ENCODE assay signal across 19 cellular contexts in genomic region chr6:24844903-24845302, GRCh38. TPM values are rescaled to one million over a fixed set of nuclear protein-coding genes. Genes with fewer than 3 reads are reported as not detected.
DNase-seq lines count a peak whose midpoint lies in the region; ATAC-seq and TF ChIP-seq lines count a peak whose summit lies in the region.
"Had no signal": no experiment of that assay in that cellular context is flagged by ENCODE, and none has a peak within 500 bp of the region (broad histone marks: within the 10 kb centered on the region; RNA-seq: fewer than 3 reads in every experiment).

No MANE protein-coding gene starts in this region.

- peaks cover 99% of the 10 kb centered on the region for H3K36me3 ChIP-seq in CD4-positive, alpha-beta memory T cell (ENCODE audit: insufficient read depth, low read length)
- peaks cover 0 to 97% of the 10 kb centered on the region in 2 donors for H3K36me3 ChIP-seq in left lung
- peaks cover 85% of the 10 kb centered on the region for H3K36me3 ChIP-seq in OCI-LY7 (ENCODE audit: insufficient read depth, low read length)

- H2AFZ ChIP-seq in OCI-LY7 (ENCODE audit: low read length) = no peak overlapping the region
- H2AFZ ChIP-seq: GM23338 had no signal

- no peaks in the 10 kb centered on the region for H3K79me2 ChIP-seq in OCI-LY7 (ENCODE audit: insufficient read depth, low read depth, low read length)

- H3K4me2 ChIP-seq in OCI-LY7 (ENCODE audit: low read length) = no peak overlapping the region
- H3K4me2 ChIP-seq: GM23338 had no signal

- TF ChIP-seq CTCF in GM13976 (IDR thresholded peaks at IDR 0.05; ENCODE audit: borderline replicate concordance, control extremely low read depth, extremely low read depth, insufficient read depth, missing control alignments) (no peak), left lung (IDR thresholded peaks at IDR 0.05) (no peak), OCI-LY7 (conservative IDR thresholded peaks at IDR 0.05; ENCODE audit: low read length) (no peak)

- no peaks in the 10 kb centered on the region for H3K9me3 ChIP-seq in CD4-positive, alpha-beta memory T cell (ENCODE audit: control insufficient read depth in 1 of 2, low read length in 2 of 2)
- no peaks in the 10 kb centered on the region for H3K9me3 ChIP-seq in T-helper 17 cell (ENCODE audit: control insufficient read depth, low read length, poor library complexity, severe bottlenecking)
- H3K9me3 ChIP-seq in left lung = no peaks in the 10 kb centered on the region
- H3K9me3 ChIP-seq in OCI-LY7 (ENCODE audit: low read length) = no peaks in the 10 kb centered on the region
- H3K9me3 ChIP-seq: body of pancreas, suprapubic skin had no signal

- H4K20me1 ChIP-seq in OCI-LY7 (ENCODE audit: insufficient read depth, low read length) = no peaks in the 10 kb centered on the region

- H3K4me3 Mint-ChIP-seq in CD4-positive, alpha-beta memory T cell = peak overlapping the region in 1 of 8 donors; percentile 8
- H3K4me3 Mint-ChIP-seq in T-helper 17 cell = no peak overlapping the region
- no peak overlapping the region for H3K4me3 Mint-ChIP-seq in memory B cell
- H3K4me3 Mint-ChIP-seq: GM23338, nephron progenitor cell had no signal

- ATAC-seq in T-helper 17 cell (no peak), memory B cell (ENCODE audit: low read depth) (no peak), left lung (no peak)
- ATAC-seq: body of pancreas, GM23338 had no signal

- H3K9me3 Mint-ChIP-seq in CD4-positive, alpha-beta memory T cell = peaks cover 0 to 6% (median 0%) of the 10 kb centered on the region in 8 donors
- H3K9me3 Mint-ChIP-seq in memory B cell = no peaks in the 10 kb centered on the region
- H3K9me3 Mint-ChIP-seq: GM23338, nephron progenitor cell had no signal

- no peaks in the 10 kb centered on the region for H3K27me3 ChIP-seq in CD4-positive, alpha-beta memory T cell (ENCODE audit: insufficient read depth, low read length)
- no peaks in the 10 kb centered on the region for H3K27me3 ChIP-seq in left lung
- H3K27me3 ChIP-seq: body of pancreas, suprapubic skin had no signal

- peak overlapping the region; percentile 42 to 89 (median 79) for H3K27ac Mint-ChIP-seq in CD4-positive, alpha-beta memory T cell
- peak overlapping the region; percentile 61 for H3K27ac Mint-ChIP-seq in T-helper 17 cell
- H3K27ac Mint-ChIP-seq in memory B cell = peak overlapping the region; percentile 67
- H3K27ac Mint-ChIP-seq: GM23338, nephron progenitor cell had no signal

- H3K9me2 ChIP-seq in OCI-LY7 (ENCODE audit: insufficient read depth, low read length) = no peaks in the 10 kb centered on the region

- in situ Hi-C loops in GM13976 (cut with MboI; ENCODE audit: low sequenced_read_pairs, unreplicated experiment) = no loop called here

- H3K36me3 Mint-ChIP-seq in CD4-positive, alpha-beta memory T cell = peaks cover 89 to 99% of the 10 kb centered on the region in 2 donors
- H3K36me3 Mint-ChIP-seq in T-helper 17 cell (ENCODE audit: low read depth) (peaks cover 12% of the 10 kb centered on the region), memory B cell (peaks cover 62% of the 10 kb centered on the region)

- CTCF ChIA-PET in CD4-positive, alpha-beta memory T cell (lab: Charles Lee; ENCODE audit: partially characterized antibody) = interaction anchor here (0.7 to 3.8 kb wide), 7 partner anchors 10 to 182 kb away, joined by 3 to 15 read pairs (median 6); no protein-coding TSS in a partner anchor
- CTCF ChIA-PET in OCI-LY7 (lab: Charles Lee; ENCODE audit: unreplicated experiment) = no interaction called here

- no peak overlapping the region for H3K27ac ChIP-seq in CD4-positive, alpha-beta memory T cell (ENCODE audit: low read depth, low read length)
- H3K27ac ChIP-seq in left lung (no peak overlapping the region), OCI-LY7 (ENCODE audit: low read depth, low read length, poor library complexity, severe bottlenecking) (no peak overlapping the region)
- H3K27ac ChIP-seq: body of pancreas, coronary artery, suprapubic skin had no signal

- no peak for DNase-seq in CD4-positive, alpha-beta memory T cell
- DNase-seq in GM13976 (ENCODE audit: low spot score) (peak; percentile 32), T-helper 17 cell (no peak), memory B cell (ENCODE audit: low spot score in 2 of 2) (no peak), left lung (no peak), NCI-H2029 treated with DMSO at 0.1 percent for 48 hours (lab: John Stamatoyannopoulos, UW) (no peak), OCI-LY7 (ENCODE audit: low spot score) (no peak)
- DNase-seq: activated gamma-delta T cell treated with Interleukin-2 at 50 U/mL for 16 hours; body of pancreas; KG1; NCI-H2029; NCI-H510A treated with DMSO at 0.1 percent for 48 hours; nephron progenitor cell; stimulated activated CD4-positive, alpha-beta T cell treated with anti-CD3 and anti-CD28 coated beads, Interleukin-2, amount 100 ng/mL, for 48 hours had no signal

- no peak overlapping the region for H3K4me3 ChIP-seq in CD4-positive, alpha-beta memory T cell (ENCODE audit: low read length in 2 of 2)
- H3K4me3 ChIP-seq in left lung = no peak overlapping the region
- no peak overlapping the region for H3K4me3 ChIP-seq in OCI-LY7 (ENCODE audit: low read depth, low read length, poor library complexity, severe bottlenecking)
- H3K4me3 ChIP-seq: body of pancreas, coronary artery, GM23338, suprapubic skin had no signal

- peaks cover 49 to 77% (median 59%) of the 10 kb centered on the region in 4 donors for H3K4me1 Mint-ChIP-seq in CD4-positive, alpha-beta memory T cell
- H3K4me1 Mint-ChIP-seq in T-helper 17 cell (peaks cover 51% of the 10 kb centered on the region), memory B cell (peaks cover 10% of the 10 kb centered on the region)
- H3K4me1 Mint-ChIP-seq: GM23338 had no signal

- peaks cover 60% of the 10 kb centered on the region for H3K4me1 ChIP-seq in CD4-positive, alpha-beta memory T cell (ENCODE audit: insufficient read depth, low read length)
- H3K4me1 ChIP-seq in left lung = no peaks in the 10 kb centered on the region
- H3K4me1 ChIP-seq in OCI-LY7 (ENCODE audit: insufficient read depth, low read length, poor library complexity, severe bottlenecking) = no peaks in the 10 kb centered on the region

- no peaks in the 10 kb centered on the region for H3K27me3 Mint-ChIP-seq in CD4-positive, alpha-beta memory T cell
- H3K27me3 Mint-ChIP-seq in T-helper 17 cell = no peaks in the 10 kb centered on the region
- no peaks in the 10 kb centered on the region for H3K27me3 Mint-ChIP-seq in memory B cell
- H3K27me3 Mint-ChIP-seq: progenitor cell of endocrine pancreas had no signal

- BruUV-seq in OCI-LY7 (replicated peaks; lab: Mats Ljungman, UMichigan) = no TSS peak

- POLR2A ChIA-PET in CD4-positive, alpha-beta memory T cell (lab: Charles Lee; ENCODE audit: partially characterized antibody) = interaction anchor here (1.1 to 2.0 kb wide), 6 partner anchors 81 to 194 kb away, joined by 3 to 8 read pairs (median 4); no protein-coding TSS in a partner anchor
- POLR2A ChIA-PET in OCI-LY7 (lab: Charles Lee) = no interaction called here

- intact Hi-C loops in CD4-positive, alpha-beta memory T cell (cut with micrococcal nuclease) = no loop called here
- intact Hi-C loops in left lung (cut with DNase I) (no loop called here), OCI-LY7 (cut with micrococcal nuclease; ENCODE audit: unreplicated experiment) (no loop called here)

RNA-seq across cellular contexts. Expression of gene ARMH2, which starts 46.2 kb away (rescaled TPM):
- 1 to 10 TPM; 3.1 to 4.7 TPM for total RNA-seq in CD4-positive, alpha-beta memory T cell
- polyA plus RNA-seq in CD4-positive, alpha-beta memory T cell = under 1 TPM in 1 of 2 donors, not detected in 1; 0.55 TPM
- total RNA-seq in T-helper 17 cell = 1 to 10 TPM; 1.1 to 2.7 TPM
- under 1 TPM in 1 of 2 donors, not detected in 1; 0.50 TPM for total RNA-seq in left lung
- total RNA-seq in OCI-LY7 (2014; rRNA removed; shearing (Covaris generic)) = not detected in 2 replicates
- total RNA-seq in OCI-LY7 (2022) = not detected in 2 replicates
- total RNA-seq: body of pancreas, GM23338, progenitor cell of endocrine pancreas, skeletal muscle tissue, suprapubic skin had no signal
- polyA plus RNA-seq: GM23338 had no signal
